Comparison of ENCODE assay signal across 15 cellular contexts in the genomic region with DNA sequence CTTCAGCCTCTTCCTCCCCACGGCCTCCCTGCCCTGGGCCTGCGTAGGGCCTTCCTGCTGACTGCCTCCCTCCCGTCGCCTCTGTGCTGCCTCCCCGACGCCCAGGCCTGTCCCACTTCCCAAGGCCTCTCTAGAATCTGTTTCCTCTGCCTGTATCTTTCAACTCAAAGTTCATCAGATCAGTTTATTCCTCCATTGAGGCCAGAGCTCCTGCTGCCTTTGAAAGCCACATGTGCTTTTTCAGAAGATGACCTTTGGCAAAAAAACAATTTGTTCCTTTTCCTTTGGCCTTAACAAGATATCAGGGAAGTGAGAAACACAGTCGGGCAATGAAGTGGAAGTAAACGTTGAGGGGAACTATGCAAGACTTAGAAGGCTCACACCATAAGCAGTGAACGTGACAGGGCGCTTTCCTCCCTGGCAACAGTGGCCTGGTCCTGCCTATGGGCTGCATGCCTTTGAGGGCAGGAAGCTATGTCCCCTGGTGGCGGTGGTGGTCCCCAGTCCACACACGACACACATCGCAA.
DNase-seq lines count a peak whose midpoint lies in the region; ATAC-seq, FAIRE-seq and TF ChIP-seq lines count a peak whose summit lies in the region.
"Had no signal": no experiment of that assay in that cellular context is flagged by ENCODE, and none has a peak within 500 bp of the region (broad histone marks: within the 10 kb centered on the region; RNA-seq: fewer than 3 reads in every experiment).

No MANE protein-coding gene starts in this region.

- no peak for TF ChIP-seq EP300 in SK-N-SH (IDR thresholded peaks at IDR 0.05; ENCODE audit: borderline replicate concordance in 1 of 2, low read depth in 1 of 2, low read length in 1 of 2)

- H3K36me3 ChIP-seq in SK-N-SH (replicated peaks in 1 of 2; ENCODE audit: control insufficient read depth in 1 of 2, insufficient read depth in 2 of 2, low read length in 1 of 2): no peaks in the 10 kb centered on the region
- no peaks in the 10 kb centered on the region for H3K36me3 ChIP-seq in heart right ventricle
- H3K36me3 ChIP-seq in aorta (ENCODE audit: control insufficient read depth in 1 of 2, insufficient read depth in 2 of 2, low read length in 1 of 2): no peaks in the 10 kb centered on the region
- H3K36me3 ChIP-seq in MM.1S (replicated peaks; ENCODE audit: insufficient read depth, low read length): no peaks in the 10 kb centered on the region
- H3K36me3 ChIP-seq: HAP-1 had no signal

- no peak overlapping the region for H3K4me3 Mint-ChIP-seq in nephron
- H3K4me3 Mint-ChIP-seq: activated naive CD8-positive, alpha-beta T cell; T-helper 2 cell treated with Interferon-gamma antibody and Interleukin-4, amounts not matched to agents 5 μg/mL and 100 μg/mL, for 36 hours had no signal

- peaks cover 7% of the 10 kb centered on the region for H3K9me3 Mint-ChIP-seq in nephron
- H3K9me3 Mint-ChIP-seq: T-helper 2 cell treated with Interferon-gamma antibody and Interleukin-4, amounts not matched to agents 5 μg/mL and 100 μg/mL, for 36 hours had no signal

- 81% methylated on average over 11 of the region's 13 CpGs for WGBS in SK-N-SH (ENCODE audit: low lambda C conversion rate)
- 76 to 77% methylated on average over 13 of the region's 13 CpGs for WGBS in heart right ventricle, 2 donors
- 85 to 88% methylated on average over 13 of the region's 13 CpGs for WGBS in aorta, 2 donors

- TF ChIP-seq CTCF in SK-N-SH (IDR thresholded peaks at IDR 0.05): no peak
- TF ChIP-seq CTCF in heart right ventricle (IDR thresholded peaks at IDR 0.05): no peak
- no peak for TF ChIP-seq CTCF in nephron (IDR thresholded peaks at IDR 0.05; ENCODE audit: unreplicated experiment in 3 of 3)
- no peak for TF ChIP-seq CTCF in D721Med (IDR thresholded peaks at IDR 0.05; ENCODE audit: insufficient read depth, missing control alignments)
- TF ChIP-seq CTCF in MM.1S (IDR thresholded peaks at IDR 0.05; ENCODE audit: low read length): no peak

- H3K4me3 ChIP-seq in SK-N-SH (ENCODE audit: low read depth in 2 of 2, low read length in 1 of 2) (no peak overlapping the region), heart right ventricle (no peak overlapping the region), aorta (ENCODE audit: low read length in 2 of 2) (no peak overlapping the region), MM.1S (ENCODE audit: low read length) (no peak overlapping the region)
- H3K4me3 ChIP-seq: HAP-1 had no signal

- peaks cover 7% of the 10 kb centered on the region for H3K36me3 Mint-ChIP-seq in nephron (ENCODE audit: low read depth)
- H3K36me3 Mint-ChIP-seq: activated naive CD8-positive, alpha-beta T cell had no signal

- H3K4me1 Mint-ChIP-seq in nephron: peaks cover 29% of the 10 kb centered on the region

- ATAC-seq in SK-N-SH treated with all-trans-retinoic acid at 6 μM for 48 hours (no peak), heart right ventricle (peak in 7 of 8 donors; percentile 44 to 73 (median 48)), aorta (ENCODE audit: low FRiP score) (no peak)

- H3K27ac ChIP-seq in SK-N-SH (ENCODE audit: low read depth in 2 of 2, low read length in 1 of 2) (peak overlapping the region in 1 of 2 experiments; percentile 71; a peak in 1 of 4 replicates), heart right ventricle (peak overlapping the region in 8 of 10 donors; percentile 10 to 84 (median 44)), aorta (ENCODE audit: low read depth in 1 of 2, low read length in 2 of 2) (no peak overlapping the region), MM.1S (ENCODE audit: low read length) (no peak overlapping the region)
- H3K27ac ChIP-seq: parathyroid adenoma had no signal

- H3K9me3 ChIP-seq in SK-N-SH (no peaks in the 10 kb centered on the region), heart right ventricle (no peaks in the 10 kb centered on the region), aorta (ENCODE audit: control insufficient read depth, low read length) (no peaks in the 10 kb centered on the region), MM.1S (replicated peaks; ENCODE audit: insufficient read depth, low read length) (no peaks in the 10 kb centered on the region)
- H3K9me3 ChIP-seq: HAP-1 had no signal

- H3K27me3 Mint-ChIP-seq in nephron (ENCODE audit: low read depth): peaks cover 12% of the 10 kb centered on the region
- H3K27me3 Mint-ChIP-seq: activated naive CD8-positive, alpha-beta T cell had no signal

- DNase-seq in SK-N-SH: peak; percentile 47
- DNase-seq in heart right ventricle: peak in 1 of 2 donors; percentile 37
- DNase-seq in aorta: peak; percentile 66 to 73
- DNase-seq in D721Med (ENCODE audit: insufficient read length, low spot score): no peak
- no peak for DNase-seq in MM.1S
- DNase-seq in SHP77 treated with DMSO at 0.1 percent for 48 hours (lab: John Stamatoyannopoulos, UW): no peak
- DNase-seq: NCI-H187 had no signal

- no peak overlapping the region for H2AFZ ChIP-seq in SK-N-SH (ENCODE audit: low read depth)
- H2AFZ ChIP-seq in MM.1S (ENCODE audit: low read length): no peak overlapping the region
- H2AFZ ChIP-seq: parathyroid adenoma had no signal

- H3K4me1 ChIP-seq in SK-N-SH (ENCODE audit: control insufficient read depth in 1 of 2, insufficient read depth in 2 of 2, low read depth in 1 of 2, low read length in 1 of 2) (peaks cover 0 to 22% of the 10 kb centered on the region in 2 experiments; a peak in 1 of 4 replicates), heart right ventricle (peaks cover 0 to 65% (median 27%) of the 10 kb centered on the region in 9 donors), aorta (ENCODE audit: control insufficient read depth in 1 of 2, insufficient read depth in 2 of 2, low read length in 2 of 2) (no peaks in the 10 kb centered on the region), MM.1S (ENCODE audit: low read length) (no peaks in the 10 kb centered on the region)
- H3K4me1 ChIP-seq: HAP-1 had no signal

- intact Hi-C loops in heart right ventricle (cut with DNase I): loop anchor here in 1 of 10 donors (10.0 kb wide), 1 partner anchor 293 kb away; the partner anchor contains the start of gene ETS2
- intact Hi-C loops in aorta (cut with DNase I): no loop called here

- no peaks in the 10 kb centered on the region for H3K9me2 ChIP-seq in SK-N-SH
- no peaks in the 10 kb centered on the region for H3K9me2 ChIP-seq in MM.1S (replicated peaks; ENCODE audit: insufficient read depth, low read length)

- H3K9ac ChIP-seq in SK-N-SH: no peak overlapping the region
- H3K9ac ChIP-seq in MM.1S (ENCODE audit: low read length): no peak overlapping the region
- H3K9ac ChIP-seq: parathyroid adenoma had no signal

- no peak overlapping the region for H3K4me2 ChIP-seq in SK-N-SH
- H3K4me2 ChIP-seq in MM.1S (ENCODE audit: low read depth, low read length): no peak overlapping the region

- peak overlapping the region in 2 of 3 experiments; percentile 19 to 37 for H3K27ac Mint-ChIP-seq in nephron
- H3K27ac Mint-ChIP-seq: activated naive CD8-positive, alpha-beta T cell; T-helper 2 cell treated with Interferon-gamma antibody and Interleukin-4, amounts not matched to agents 5 μg/mL and 100 μg/mL, for 36 hours had no signal

- CTCF ChIA-PET in SK-N-SH (lab: Yijun Ruan, JAX): interaction anchor here (0.8 to 1.9 kb wide), 4 partner anchors 10 to 288 kb away, joined by 3 to 7 read pairs (median 4); no protein-coding TSS in a partner anchor

- H3K27me3 ChIP-seq in SK-N-SH (ENCODE audit: insufficient read depth) (no peaks in the 10 kb centered on the region; the same call in 1 of the 2 replicates), heart right ventricle (no peaks in the 10 kb centered on the region), aorta (ENCODE audit: control insufficient read depth in 1 of 2, insufficient read depth in 2 of 2, low read length in 1 of 2) (no peaks in the 10 kb centered on the region), MM.1S (replicated peaks; ENCODE audit: insufficient read depth, low read length) (no peaks in the 10 kb centered on the region)

- no peak for TF ChIP-seq RAD21 in SK-N-SH (IDR thresholded peaks at IDR 0.05; ENCODE audit: low read length)

- no peaks in the 10 kb centered on the region for H3F3A ChIP-seq in SK-N-SH (replicated peaks; ENCODE audit: insufficient read depth)
- H3F3A ChIP-seq in MM.1S (ENCODE audit: insufficient read depth, low read length): no peaks in the 10 kb centered on the region

- no peak for FAIRE-seq in D721Med (lab: Jason Lieb, UNC)
- FAIRE-seq: colon, keratinocyte had no signal

- H4K20me1 ChIP-seq in SK-N-SH (ENCODE audit: insufficient read depth): no peaks in the 10 kb centered on the region
- H4K20me1 ChIP-seq in MM.1S (ENCODE audit: insufficient read depth, low read length): no peaks in the 10 kb centered on the region

- no peaks in the 10 kb centered on the region for H3K79me2 ChIP-seq in SK-N-SH (ENCODE audit: insufficient read depth)
- no peaks in the 10 kb centered on the region for H3K79me2 ChIP-seq in MM.1S (ENCODE audit: low read length)
- H3K79me2 ChIP-seq: parathyroid adenoma had no signal

- POLR2A ChIA-PET in SK-N-SH (lab: Yijun Ruan, JAX): no interaction called here

TF ChIP-seq in SK-N-SH, 30 proteins besides CTCF, POLR2A, EP300 and RAD21 (continues in another document):
- TF ChIP-seq TCF12 (IDR thresholded peaks at IDR 0.05): no peak
- no peak for TF ChIP-seq GABPA (IDR thresholded peaks at IDR 0.05; ENCODE audit: low read depth)
- TF ChIP-seq, protein P1, sequence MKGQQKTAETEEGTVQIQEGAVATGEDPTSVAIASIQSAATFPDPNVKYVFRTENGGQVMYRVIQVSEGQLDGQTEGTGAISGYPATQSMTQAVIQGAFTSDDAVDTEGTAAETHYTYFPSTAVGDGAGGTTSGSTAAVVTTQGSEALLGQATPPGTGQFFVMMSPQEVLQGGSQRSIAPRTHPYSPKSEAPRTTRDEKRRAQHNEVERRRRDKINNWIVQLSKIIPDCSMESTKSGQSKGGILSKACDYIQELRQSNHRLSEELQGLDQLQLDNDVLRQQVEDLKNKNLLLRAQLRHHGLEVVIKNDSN (IDR thresholded peaks at IDR 0.05; ENCODE audit: borderline replicate concordance, low read depth): no peak

TF ChIP-seq in SK-N-SH treated with all-trans-retinoic acid at 6 μM for 48 hours, 23 proteins besides CTCF, POLR2A, EP300 and RAD21 (continues in another document):
- no peak for TF ChIP-seq GLIS3 (CRISPR knock-in tag; IDR thresholded peaks at IDR 0.05)
- TF ChIP-seq TCF4 (CRISPR knock-in tag; IDR thresholded peaks at IDR 0.05; ENCODE audit: borderline replicate concordance): no peak
- TF ChIP-seq, protein P2, sequence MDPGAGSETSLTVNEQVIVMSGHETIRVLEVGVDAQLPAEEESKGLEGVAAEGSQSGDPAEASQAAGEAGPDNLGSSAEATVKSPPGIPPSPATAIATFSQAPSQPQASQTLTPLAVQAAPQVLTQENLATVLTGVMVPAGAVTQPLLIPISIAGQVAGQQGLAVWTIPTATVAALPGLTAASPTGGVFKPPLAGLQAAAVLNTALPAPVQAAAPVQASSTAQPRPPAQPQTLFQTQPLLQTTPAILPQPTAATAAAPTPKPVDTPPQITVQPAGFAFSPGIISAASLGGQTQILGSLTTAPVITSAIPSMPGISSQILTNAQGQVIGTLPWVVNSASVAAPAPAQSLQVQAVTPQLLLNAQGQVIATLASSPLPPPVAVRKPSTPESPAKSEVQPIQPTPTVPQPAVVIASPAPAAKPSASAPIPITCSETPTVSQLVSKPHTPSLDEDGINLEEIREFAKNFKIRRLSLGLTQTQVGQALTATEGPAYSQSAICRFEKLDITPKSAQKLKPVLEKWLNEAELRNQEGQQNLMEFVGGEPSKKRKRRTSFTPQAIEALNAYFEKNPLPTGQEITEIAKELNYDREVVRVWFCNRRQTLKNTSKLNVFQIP (CRISPR knock-in tag; IDR thresholded peaks at IDR 0.05; ENCODE audit: borderline replicate concordance, low read depth): no peak
- TF ChIP-seq ZNF8 (CRISPR knock-in tag; IDR thresholded peaks at IDR 0.05): no peak

Comparison
In these comparisons a context has a peak if more than half of its experiments do, and no peak if none do; other contexts are left out.
1. DNase-seq: peak in SK-N-SH (single experiment) and aorta (2 of 2); none in D721Med (single experiment), MM.1S (single experiment) and SHP77 treated with DMSO at 0.1 percent for 48 hours (single experiment).
2. H3K27ac ChIP-seq: peak in heart right ventricle (8 of 10); none in aorta (0 of 2) and MM.1S (single experiment).
3. ATAC-seq: peak in heart right ventricle (7 of 8); none in SK-N-SH treated with all-trans-retinoic acid at 6 μM for 48 hours (single experiment) and aorta (single experiment).